Comparison of ENCODE assay signal across 8 cellular contexts in genomic region chr12:121776190-121777098, GRCh38. TPM values are rescaled to one million over a fixed set of nuclear protein-coding genes. Genes with fewer than 3 reads are reported as not detected.
A peak's percentile ranks its signal among the peaks of the same experiment; 100 is the strongest.
DNase-seq lines count a peak whose midpoint lies in the region; ATAC-seq and TF ChIP-seq lines count a peak whose summit lies in the region.

No MANE protein-coding gene starts in this region.

- TF ChIP-seq CTCF in HFF-Myc (IDR thresholded peaks at IDR 0.05; ENCODE audit: low read depth, low read length, missing control alignments) (peak; percentile 90), Peyer's patch (IDR thresholded peaks at IDR 0.05) (peak; percentile 72 to 96 (median 90)), osteoblast (IDR thresholded peaks at IDR 0.05; ENCODE audit: extremely low read depth, low read depth, low read length) (peak; percentile 82), tibial artery (IDR thresholded peaks at IDR 0.05) (peak; percentile 78 to 86)

- H3K4me3 Mint-ChIP-seq in activated T-cell treated with anti-CD3 and anti-CD28 coated beads, Interleukin-2, amount 50 U/mL, for 72 hours, result no peak overlapping the region

- H4K20me1 ChIP-seq in osteoblast (ENCODE audit: insufficient read depth, low read length), result peaks cover under 1% of the 10 kb centered on the region

- ATAC-seq in activated T-cell treated with anti-CD3 and anti-CD28 coated beads, Interleukin-2, amount 50 U/mL, for 72 hours (replicated peaks in 1 of 2), result peak; percentile 70 to 74
- ATAC-seq in HG03095 (IDR thresholded peaks at IDR 0.05; ENCODE audit: unreplicated experiment), result no peak

- no peaks in the 10 kb centered on the region for H3K79me2 ChIP-seq in osteoblast (ENCODE audit: insufficient read depth, low read length)

- H3K4me1 Mint-ChIP-seq in activated T-cell treated with anti-CD3 and anti-CD28 coated beads, Interleukin-2, amount 50 U/mL, for 72 hours (ENCODE audit: low read depth), result peaks cover 20% of the 10 kb centered on the region

- H3K36me3 ChIP-seq in Peyer's patch (peaks cover 0 to 25% (median 0%) of the 10 kb centered on the region in 3 donors), osteoblast (ENCODE audit: insufficient read depth, low read length) (peaks cover 3% of the 10 kb centered on the region), tibial artery (peaks cover 0 to 23% (median 0%) of the 10 kb centered on the region in 3 donors)

- no peaks in the 10 kb centered on the region for H3K9me3 Mint-ChIP-seq in activated T-cell treated with anti-CD3 and anti-CD28 coated beads, Interleukin-2, amount 50 U/mL, for 72 hours

- H3K4me1 ChIP-seq in Peyer's patch (peaks cover 0 to 20% (median 6%) of the 10 kb centered on the region in 4 donors), osteoblast (ENCODE audit: insufficient read depth, low read length) (peaks cover 5% of the 10 kb centered on the region), tibial artery (peaks cover 0 to 22% (median 10%) of the 10 kb centered on the region in 4 donors)

- H3K27me3 Mint-ChIP-seq in activated T-cell treated with anti-CD3 and anti-CD28 coated beads, Interleukin-2, amount 50 U/mL, for 72 hours (ENCODE audit: low read depth), result no peaks in the 10 kb centered on the region

- H3K9me3 ChIP-seq in Peyer's patch, result no peaks in the 10 kb centered on the region
- H3K9me3 ChIP-seq in osteoblast (ENCODE audit: low read depth, low read length), result no peaks in the 10 kb centered on the region
- no peaks in the 10 kb centered on the region for H3K9me3 ChIP-seq in tibial artery

- H3K27ac Mint-ChIP-seq in activated T-cell treated with anti-CD3 and anti-CD28 coated beads, Interleukin-2, amount 50 U/mL, for 72 hours, result no peak overlapping the region

- no peak overlapping the region for H3K4me2 ChIP-seq in osteoblast (ENCODE audit: insufficient read depth, low read length)

- TF ChIP-seq POLR2A in Peyer's patch (IDR thresholded peaks at IDR 0.05), result peak in 1 of 2 donors; percentile 9

- intact Hi-C loops in tibial artery (cut with DNase I; ENCODE audit: low total_unique reads), result no loop called here

- peaks cover 2 to 4% of the 10 kb centered on the region in 2 donors for H3K36me3 Mint-ChIP-seq in activated T-cell treated with anti-CD3 and anti-CD28 coated beads, Interleukin-2, amount 50 U/mL, for 72 hours (ENCODE audit: insufficient read depth in 2 of 2)

- H3K27ac ChIP-seq in Peyer's patch (peak overlapping the region in 3 of 4 donors; percentile 25 to 46 (median 41)), osteoblast (ENCODE audit: low read depth, low read length) (no peak overlapping the region), tibial artery (no peak overlapping the region)

- H3K4me3 ChIP-seq in HFF-Myc (replicated peaks; ENCODE audit: low read depth, low read length) (no peak overlapping the region), Peyer's patch (no peak overlapping the region), osteoblast (ENCODE audit: insufficient read depth, low read length) (no peak overlapping the region), tibial artery (no peak overlapping the region)

- H3K27me3 ChIP-seq in Peyer's patch, result no peaks in the 10 kb centered on the region
- no peaks in the 10 kb centered on the region for H3K27me3 ChIP-seq in osteoblast (ENCODE audit: insufficient read depth, low read length)
- H3K27me3 ChIP-seq in tibial artery, result no peaks in the 10 kb centered on the region

- no peak overlapping the region for H2AFZ ChIP-seq in osteoblast (ENCODE audit: low read length)

- DNase-seq in DMS153 (lab: John Stamatoyannopoulos, UW) (peak; percentile 20), HFF-Myc (ENCODE audit: extremely low read depth, low read depth) (no peak), Peyer's patch (peak; percentile 91 to 96 (median 92)), fibroblast of peridontal ligament (ENCODE audit: extremely low read depth) (peak; percentile 55), osteoblast (ENCODE audit: insufficient read length, low spot score, missing footprints) (peak; percentile 97), tibial artery (peak; percentile 74 to 84)
- peak; percentile 90 to 94 for DNase-seq in activated T-cell treated with anti-CD3 and anti-CD28 coated beads, Interleukin-2, amount 50 U/mL, for 72 hours

RNA-seq across cellular contexts. Expression of gene RHOF, which starts 17.0 kb away (rescaled TPM):
- total RNA-seq in Peyer's patch (100 to 1,000 TPM in 2 of 4 donors, 10 to 100 TPM in 2; 31.4 to 134 (median 91.0) TPM), osteoblast (6.2 and 8.3 TPM in 2 replicates)
- total RNA-seq in activated T-cell treated with anti-CD3 and anti-CD28 coated beads, Interleukin-2, amount 50 U/mL, for 72 hours, result 100 to 1,000 TPM; 154 to 165 TPM

RNA-seq across cellular contexts. Expression of gene SETD1B, which starts 27.4 kb away (rescaled TPM):
- 10 to 100 TPM; 15.4 to 30.5 (median 25.3) TPM for total RNA-seq in Peyer's patch
- total RNA-seq in activated T-cell treated with anti-CD3 and anti-CD28 coated beads, Interleukin-2, amount 50 U/mL, for 72 hours, result 10 to 100 TPM; 20.3 to 21.2 TPM
- total RNA-seq in osteoblast, result 5.0 and 5.8 TPM in 2 replicates

Comparison
In these comparisons a context has a peak if more than half of its experiments do, and no peak if none do; other contexts are left out.
1. H3K27ac ChIP-seq: peak in Peyer's patch (3 of 4); none in osteoblast (single experiment) and tibial artery (0 of 2).
2. Peak in every context shown above with its lines, with median percentiles within 50 percentile points of each other: CTCF ChIP-seq.